Comparison of ENCODE assay signal across 8 cellular contexts in genomic region chr19:4059931-4060620, GRCh38. TPM values are rescaled to one million over a fixed set of nuclear protein-coding genes. Genes with fewer than 3 reads are reported as not detected.
DNase-seq lines count a peak whose midpoint lies in the region; ATAC-seq and TF ChIP-seq lines count a peak whose summit lies in the region.

No MANE protein-coding gene starts in this region.

- peak overlapping the region; percentile 81 for H3K4me2 ChIP-seq in skeletal muscle satellite cell (ENCODE audit: low read length)

- peaks cover 50% of the 10 kb centered on the region for H3K4me1 Mint-ChIP-seq in activated CD4-positive, alpha-beta memory T cell treated with anti-CD3 and anti-CD28 coated beads for 36 hours (ENCODE audit: low read depth)

- peaks cover 13% of the 10 kb centered on the region for H3K36me3 Mint-ChIP-seq in activated CD4-positive, alpha-beta memory T cell treated with anti-CD3 and anti-CD28 coated beads for 36 hours

- no peaks in the 10 kb centered on the region for H3K9me3 ChIP-seq in skeletal muscle satellite cell (replicated peaks; ENCODE audit: low read length)

- H3K4me1 ChIP-seq in skeletal muscle satellite cell (ENCODE audit: control insufficient read depth, insufficient read depth, low read length) = peaks cover 66% of the 10 kb centered on the region

- H3K27me3 ChIP-seq in skeletal muscle satellite cell (ENCODE audit: control insufficient read depth, insufficient read depth, low read length) = no peaks in the 10 kb centered on the region

- in situ Hi-C loops in GM13977 (cut with MboI; ENCODE audit: low pct_unique_long_range_greater_than_20kb, low sequenced_read_pairs, unreplicated experiment) = no loop called here

- H3K4me3 ChIP-seq in skeletal muscle satellite cell (ENCODE audit: low read length) = no peak overlapping the region

- POLR2A ChIA-PET in activated CD4-positive, alpha-beta memory T cell treated with anti-CD3 and anti-CD28 coated beads for 36 hours (lab: Charles Lee) = no interaction called here

- no peaks in the 10 kb centered on the region for H3K9me3 Mint-ChIP-seq in activated CD4-positive, alpha-beta memory T cell treated with anti-CD3 and anti-CD28 coated beads for 36 hours

- intact Hi-C loops in activated CD4-positive, alpha-beta memory T cell treated with anti-CD3 and anti-CD28 coated beads for 36 hours (cut with micrococcal nuclease) = loop anchor here (10.0 kb wide), 1 partner anchor 485 kb away; the partner anchor contains the start of gene HMG20B

- peak; percentile 78 for DNase-seq in activated CD4-positive, alpha-beta memory T cell treated with anti-CD3 and anti-CD28 coated beads for 36 hours
- DNase-seq in NCI-H2196 treated with DMSO at 0.1 percent for 48 hours (lab: John Stamatoyannopoulos, UW; ENCODE audit: unreplicated experiment) (no peak), GM13977 (ENCODE audit: low spot score) (no peak), hippocampal formation (lab: John Stamatoyannopoulos, UW) (no peak)

- peaks cover 27% of the 10 kb centered on the region for H3K36me3 ChIP-seq in skeletal muscle satellite cell (ENCODE audit: insufficient read depth, low read length)

- no peaks in the 10 kb centered on the region for H3K27me3 Mint-ChIP-seq in activated CD4-positive, alpha-beta memory T cell treated with anti-CD3 and anti-CD28 coated beads for 36 hours

- CTCF ChIA-PET in activated CD4-positive, alpha-beta memory T cell treated with anti-CD3 and anti-CD28 coated beads for 36 hours (lab: Charles Lee) = interaction anchor here (1.7 kb wide), 1 partner anchor 80 kb away, joined by 6 read pairs; no protein-coding TSS in a partner anchor

- H3K27ac Mint-ChIP-seq in activated CD4-positive, alpha-beta memory T cell treated with anti-CD3 and anti-CD28 coated beads for 36 hours = peak overlapping the region; percentile 89

- peak overlapping the region; percentile 84 for H3K9ac ChIP-seq in skeletal muscle satellite cell (ENCODE audit: low read depth, low read length)

- peak; percentile 31 for ATAC-seq in GM18520 (IDR thresholded peaks at IDR 0.05; ENCODE audit: unreplicated experiment)
- peak; percentile 64 for ATAC-seq in esophagus mucosa
- ATAC-seq in GM18873 (IDR thresholded peaks at IDR 0.05; ENCODE audit: low FRiP score, unreplicated experiment) = no peak

- no peak for TF ChIP-seq CTCF in GM13977 (IDR thresholded peaks at IDR 0.05; ENCODE audit: extremely low read depth, insufficient read depth, missing control alignments)

- H3K4me3 Mint-ChIP-seq in activated CD4-positive, alpha-beta memory T cell treated with anti-CD3 and anti-CD28 coated beads for 36 hours = peak overlapping the region; percentile 64

RNA-seq across cellular contexts. Expression of gene ZBTB7A, which starts 6.6 kb away (rescaled TPM):
- 10 to 100 TPM; 31.0 to 32.5 TPM for total RNA-seq in activated CD4-positive, alpha-beta memory T cell treated with anti-CD3 and anti-CD28 coated beads for 36 hours
- total RNA-seq in esophagus mucosa = 53.7 TPM
- 34.0 and 36.7 TPM in 2 replicates for total RNA-seq in skeletal muscle satellite cell (2012; rRNA removed)

RNA-seq across cellular contexts. Expression of gene PIAS4, which starts 52.5 kb away (rescaled TPM):
- 10 to 100 TPM; 22.5 to 24.4 TPM for total RNA-seq in activated CD4-positive, alpha-beta memory T cell treated with anti-CD3 and anti-CD28 coated beads for 36 hours
- 19.3 TPM for total RNA-seq in esophagus mucosa
- total RNA-seq in skeletal muscle satellite cell (2012; rRNA removed) = 13.9 and 17.0 TPM in 2 replicates
